Comparison of ENCODE assay signal across 8 cellular contexts in genomic region chr3:159775372-159775961, GRCh38.
DNase-seq lines count a peak whose midpoint lies in the region; ATAC-seq and TF ChIP-seq lines count a peak whose summit lies in the region.

No MANE protein-coding gene starts in this region.

- H3K4me1 Mint-ChIP-seq in activated CD8-positive, alpha-beta T cell treated with anti-CD3 and anti-CD28 coated beads for 36 hours (ENCODE audit: low read depth): no peaks in the 10 kb centered on the region

- no peaks in the 10 kb centered on the region for H3K27me3 ChIP-seq in tibial artery

- H3K36me3 ChIP-seq in tibial artery: no peaks in the 10 kb centered on the region

- H3K4me3 Mint-ChIP-seq in activated CD8-positive, alpha-beta T cell treated with anti-CD3 and anti-CD28 coated beads for 36 hours: no peak overlapping the region

- CTCF ChIA-PET in activated CD8-positive, alpha-beta T cell treated with anti-CD3 and anti-CD28 coated beads for 36 hours (lab: Charles Lee): no interaction called here

- peaks cover 0 to 100% (median 33%) of the 10 kb centered on the region in 4 donors for H3K4me1 ChIP-seq in tibial artery

- H3K4me3 ChIP-seq in tibial artery: peak overlapping the region in 1 of 2 donors; percentile 32

- H3K9me3 Mint-ChIP-seq in activated CD8-positive, alpha-beta T cell treated with anti-CD3 and anti-CD28 coated beads for 36 hours: no peaks in the 10 kb centered on the region

- DNase-seq in anterior cingulate cortex (lab: John Stamatoyannopoulos, UW) (peak in 50 of 58 donors; percentile 13 to 89 (median 64)), iPS-NIHi11 (ENCODE audit: low spot score) (peak; percentile 75), tibial artery (peak; percentile 74 to 88), cortex of kidney (lab: John Stamatoyannopoulos, UW) (no peak), HuH-7.5 (ENCODE audit: low spot score) (no peak)
- no peak for DNase-seq in activated CD4-positive, alpha-beta T cell treated with anti-CD3 and anti-CD28 coated beads for 48 hours
- DNase-seq in activated CD8-positive, alpha-beta T cell treated with anti-CD3 and anti-CD28 coated beads for 36 hours: no peak

- H3K9me3 ChIP-seq in tibial artery: no peaks in the 10 kb centered on the region

- TF ChIP-seq EP300 in Ishikawa (IDR thresholded peaks at IDR 0.05; ENCODE audit: borderline replicate concordance): peak; percentile 83

- no peak overlapping the region for H3K27ac Mint-ChIP-seq in activated CD8-positive, alpha-beta T cell treated with anti-CD3 and anti-CD28 coated beads for 36 hours

- intact Hi-C loops in tibial artery (cut with DNase I; ENCODE audit: low total_unique reads): no loop called here
- intact Hi-C loops in activated CD8-positive, alpha-beta T cell treated with anti-CD3 and anti-CD28 coated beads for 36 hours (cut with micrococcal nuclease): no loop called here

- H3K27me3 Mint-ChIP-seq in activated CD8-positive, alpha-beta T cell treated with anti-CD3 and anti-CD28 coated beads for 36 hours: peaks cover 4% of the 10 kb centered on the region

- POLR2A ChIA-PET in activated CD8-positive, alpha-beta T cell treated with anti-CD3 and anti-CD28 coated beads for 36 hours (lab: Charles Lee): no interaction called here

- peak; percentile 29; the same call in 1 of the 2 replicates for TF ChIP-seq RAD21 in Ishikawa (IDR thresholded peaks at IDR 0.05; ENCODE audit: low read depth)

- no peak for ATAC-seq in activated CD8-positive, alpha-beta T cell treated with anti-CD3 and anti-CD28 coated beads for 36 hours

- no peak for TF ChIP-seq CTCF in tibial artery (IDR thresholded peaks at IDR 0.05)
- no peak for TF ChIP-seq CTCF in activated CD8-positive, alpha-beta T cell treated with anti-CD3 and anti-CD28 coated beads for 36 hours (IDR thresholded peaks at IDR 0.05)

- no peaks in the 10 kb centered on the region for H3K36me3 Mint-ChIP-seq in activated CD8-positive, alpha-beta T cell treated with anti-CD3 and anti-CD28 coated beads for 36 hours (ENCODE audit: low read depth)

- H3K27ac ChIP-seq in tibial artery: peak overlapping the region; percentile 72 to 92

TF ChIP-seq in Ishikawa, 13 proteins besides CTCF, POLR2A, EP300 and RAD21:
- TF ChIP-seq CEBPB (IDR thresholded peaks at IDR 0.05) (peak; percentile 33; the same call in 1 of the 2 replicates), EGR1 (IDR thresholded peaks at IDR 0.05) (no peak; the same call in 1 of the 2 replicates), TAF1 (IDR thresholded peaks at IDR 0.05; ENCODE audit: low read depth) (no peak), NFIC (IDR thresholded peaks at IDR 0.05) (peak; percentile 74), USF1 (IDR thresholded peaks at IDR 0.05) (peak; percentile 81), REST (IDR thresholded peaks at IDR 0.05; ENCODE audit: low read depth) (no peak), ZBTB7A (IDR thresholded peaks at IDR 0.05; ENCODE audit: low read depth) (0 out of 2 replicates have a peak, but pooled peaks have one; percentile 64), TEAD4 (IDR thresholded peaks at IDR 0.05) (peak; percentile 54), TCF12 (IDR thresholded peaks at IDR 0.05; ENCODE audit: low read depth) (peak; percentile 85), YY1 (IDR thresholded peaks at IDR 0.05; ENCODE audit: low read depth) (no peak), FOXM1 (IDR thresholded peaks at IDR 0.05; ENCODE audit: borderline replicate concordance, low read depth) (peak; percentile 80; the same call in 1 of the 2 replicates), CREB1 (IDR thresholded peaks at IDR 0.05; ENCODE audit: low read depth) (no peak), MAX (IDR thresholded peaks at IDR 0.05) (peak; percentile 94)

Comparison
In these comparisons a context has a peak if more than half of its experiments do, and no peak if none do; other contexts are left out.
1. DNase-seq: peak in anterior cingulate cortex (50 of 58), iPS-NIHi11 (single experiment) and tibial artery (2 of 2); none in activated CD4-positive, alpha-beta T cell treated with anti-CD3 and anti-CD28 coated beads for 48 hours (single experiment), cortex of kidney (single experiment), activated CD8-positive, alpha-beta T cell treated with anti-CD3 and anti-CD28 coated beads for 36 hours (single experiment) and HuH-7.5 (single experiment).